Comparison of ENCODE assay signal across 22 cellular contexts in genomic region chr2:97763176-97763845, GRCh38. TPM values are rescaled to one million over a fixed set of nuclear protein-coding genes. Genes with fewer than 3 reads are reported as not detected.
DNase-seq lines count a peak whose midpoint lies in the region; ATAC-seq lines count a peak whose summit lies in the region.
"Had no signal": no experiment of that assay in that cellular context is flagged by ENCODE, and none has a peak within 500 bp of the region (broad histone marks: within the 10 kb centered on the region; RNA-seq: fewer than 3 reads in every experiment).

No MANE protein-coding gene starts in this region.

- no peak for DNase-seq in activated naive CD4-positive, alpha-beta T cell treated with anti-CD3 and anti-CD28 coated beads, Interleukin-2, amount 50 U/mL, for 72 hours (ENCODE audit: low spot score in 2 of 2)
- DNase-seq in RPMI7951 (ENCODE audit: low read depth), result peak; percentile 48
- no peak for DNase-seq in immature natural killer cell
- no peak for DNase-seq in stimulated activated naive B cell treated with anti-CD40 and anti-IgM and Interleukin-4, amounts not matched to agents 10 μg/mL and 1 μg/mL and 100 μg/mL, for 72 hours
- DNase-seq in cardiac septum (ENCODE audit: low spot score), result no peak
- DNase-seq in SHP77 (lab: John Stamatoyannopoulos, UW), result no peak
- DNase-seq in cerebellum (ENCODE audit: low spot score), result no peak
- DNase-seq: activated CD8-positive, alpha-beta memory T cell treated with anti-CD3 and anti-CD28 coated beads for 24 hours; activated gamma-delta T cell treated with Interleukin-2 at 50 U/mL for 16 hours; brain microvascular endothelial cell; dermis blood vessel endothelial cell; GDM1; heart left ventricle; KBM-7; NCI-H1417; NK-92 treated with Interleukin-12 subunit alpha and Interleukin-12 subunit beta, amount 100 ng/mL, for 24 hours; Right ventricle myocardium superior; stomach had no signal

- peaks cover 14% of the 10 kb centered on the region for H3K36me3 Mint-ChIP-seq in activated naive CD4-positive, alpha-beta T cell treated with anti-CD3 and anti-CD28 coated beads, Interleukin-2, amount 50 U/mL, for 24 hours
- peaks cover 7 to 8% of the 10 kb centered on the region in 2 donors for H3K36me3 Mint-ChIP-seq in activated naive CD4-positive, alpha-beta T cell treated with anti-CD3 and anti-CD28 coated beads, Interleukin-2, amount 50 U/mL, for 72 hours
- H3K36me3 Mint-ChIP-seq in immature natural killer cell, result peaks cover 9 to 32% (median 21%) of the 10 kb centered on the region in 3 donors
- H3K36me3 Mint-ChIP-seq in stimulated activated naive B cell treated with anti-CD40 and anti-IgM and Interleukin-4, amounts not matched to agents 10 μg/mL and 1 μg/mL and 100 μg/mL, for 72 hours, result peaks cover 45 to 68% of the 10 kb centered on the region in 2 donors

- peak overlapping the region; percentile 20 for H3K4me3 Mint-ChIP-seq in activated naive CD4-positive, alpha-beta T cell treated with anti-CD3 and anti-CD28 coated beads, Interleukin-2, amount 50 U/mL, for 24 hours
- H3K4me3 Mint-ChIP-seq in immature natural killer cell, result peak overlapping the region; percentile 44 to 78 (median 57)
- H3K4me3 Mint-ChIP-seq in stimulated activated naive B cell treated with anti-CD40 and anti-IgM and Interleukin-4, amounts not matched to agents 10 μg/mL and 1 μg/mL and 100 μg/mL, for 72 hours, result peak overlapping the region in 1 of 2 donors; percentile 4
- H3K4me3 Mint-ChIP-seq: mesothelial cell of epicardium had no signal

- peaks cover 24% of the 10 kb centered on the region for H3K4me1 Mint-ChIP-seq in activated naive CD4-positive, alpha-beta T cell treated with anti-CD3 and anti-CD28 coated beads, Interleukin-2, amount 50 U/mL, for 24 hours
- peaks cover 48 to 69% of the 10 kb centered on the region in 2 donors for H3K4me1 Mint-ChIP-seq in immature natural killer cell
- peaks cover 3 to 7% of the 10 kb centered on the region in 2 donors for H3K4me1 Mint-ChIP-seq in stimulated activated naive B cell treated with anti-CD40 and anti-IgM and Interleukin-4, amounts not matched to agents 10 μg/mL and 1 μg/mL and 100 μg/mL, for 72 hours
- H3K4me1 Mint-ChIP-seq: mesothelial cell of epicardium had no signal

- intact Hi-C loops in cardiac septum (cut with DNase I), result no loop called here

- peak overlapping the region; percentile 38 for H3K27ac Mint-ChIP-seq in activated naive CD4-positive, alpha-beta T cell treated with anti-CD3 and anti-CD28 coated beads, Interleukin-2, amount 50 U/mL, for 24 hours
- peak overlapping the region in 1 of 2 donors; percentile 69 for H3K27ac Mint-ChIP-seq in activated naive CD4-positive, alpha-beta T cell treated with anti-CD3 and anti-CD28 coated beads, Interleukin-2, amount 50 U/mL, for 72 hours
- peak overlapping the region; percentile 78 to 93 (median 86) for H3K27ac Mint-ChIP-seq in immature natural killer cell
- peak overlapping the region; percentile 37 for H3K27ac Mint-ChIP-seq in stimulated activated naive B cell treated with anti-CD40 and anti-IgM and Interleukin-4, amounts not matched to agents 10 μg/mL and 1 μg/mL and 100 μg/mL, for 72 hours
- H3K27ac Mint-ChIP-seq: mesothelial cell of epicardium had no signal

- H3K27me3 Mint-ChIP-seq in activated naive CD4-positive, alpha-beta T cell treated with anti-CD3 and anti-CD28 coated beads, Interleukin-2, amount 50 U/mL, for 24 hours, result no peaks in the 10 kb centered on the region
- H3K27me3 Mint-ChIP-seq in immature natural killer cell (ENCODE audit: low read depth in 3 of 3), result peaks cover 0 to 13% (median 12%) of the 10 kb centered on the region in 3 donors
- no peaks in the 10 kb centered on the region for H3K27me3 Mint-ChIP-seq in stimulated activated naive B cell treated with anti-CD40 and anti-IgM and Interleukin-4, amounts not matched to agents 10 μg/mL and 1 μg/mL and 100 μg/mL, for 72 hours

- no peaks in the 10 kb centered on the region for H3K9me3 Mint-ChIP-seq in activated naive CD4-positive, alpha-beta T cell treated with anti-CD3 and anti-CD28 coated beads, Interleukin-2, amount 50 U/mL, for 24 hours
- H3K9me3 Mint-ChIP-seq in activated naive CD4-positive, alpha-beta T cell treated with anti-CD3 and anti-CD28 coated beads, Interleukin-2, amount 50 U/mL, for 72 hours, result no peaks in the 10 kb centered on the region
- no peaks in the 10 kb centered on the region for H3K9me3 Mint-ChIP-seq in immature natural killer cell
- H3K9me3 Mint-ChIP-seq in stimulated activated naive B cell treated with anti-CD40 and anti-IgM and Interleukin-4, amounts not matched to agents 10 μg/mL and 1 μg/mL and 100 μg/mL, for 72 hours, result no peaks in the 10 kb centered on the region
- H3K9me3 Mint-ChIP-seq: mesothelial cell of epicardium had no signal

- ATAC-seq in activated naive CD4-positive, alpha-beta T cell treated with anti-CD3 and anti-CD28 coated beads, Interleukin-2, amount 50 U/mL, for 72 hours, result no peak
- ATAC-seq in stimulated activated naive B cell treated with anti-CD40 and anti-IgM and Interleukin-4, amounts not matched to agents 10 μg/mL and 1 μg/mL and 100 μg/mL, for 72 hours (replicated peaks), result no peak
- ATAC-seq: esophagus mucosa, heart left ventricle had no signal

RNA-seq across cellular contexts. Expression of gene ZAP70, which starts 49.9 kb away (rescaled TPM):
- total RNA-seq in activated naive CD4-positive, alpha-beta T cell treated with anti-CD3 and anti-CD28 coated beads, Interleukin-2, amount 50 U/mL, for 72 hours, result 100 to 1,000 TPM; 164 to 235 TPM
- 2.0 and 2.1 TPM in 2 replicates for total RNA-seq in RPMI7951 (2014; rRNA removed; shearing (Covaris generic))
- 100 to 1,000 TPM; 219 to 329 (median 246) TPM for polyA plus RNA-seq in immature natural killer cell
- 1.2 TPM for total RNA-seq in cardiac septum
- total RNA-seq in cerebellum, result 0.45 TPM
- total RNA-seq: dermis blood vessel endothelial cell, kidney epithelial cell had no signal

Comparison
In these comparisons a context has a peak if more than half of its experiments do, and no peak if none do; other contexts are left out.
1. RNA of gene ZAP70, which starts 49.9 kb away (total RNA-seq): 164 to 235 TPM in activated naive CD4-positive, alpha-beta T cell treated with anti-CD3 and anti-CD28 coated beads, Interleukin-2, amount 50 U/mL, for 72 hours; 2.0 to 2.1 TPM in RPMI7951, 1.2 TPM in cardiac septum (single experiment) and 0.45 TPM in cerebellum (single experiment); every median in the first group is over 10 times any median in the second.